In genomic region chr3:54344601-54345216, GRCh38 we compare ENCODE assay signal across 18 cellular contexts.
"Had no signal": no experiment of that assay in that cellular context is flagged by ENCODE, and none has a peak within 500 bp of the region (broad histone marks: within the 10 kb centered on the region; RNA-seq: fewer than 3 reads in every experiment).

No MANE protein-coding gene starts in this region.

- H3K36me3 ChIP-seq: ascending aorta, thoracic aorta had no signal

- H3K4me3 ChIP-seq: ascending aorta, thoracic aorta had no signal

- H3K4me1 Mint-ChIP-seq: activated naive CD4-positive, alpha-beta T cell treated with anti-CD3 and anti-CD28 coated beads, Interleukin-2, amount 50 U/mL, for 24 hours; natural killer cell had no signal

- DNase-seq: activated CD4-positive, alpha-beta T cell treated with anti-CD3 and anti-CD28 coated beads, Interleukin-2, amount 50 U/mL, for 1 hour; activated CD4-positive, CD25-positive, alpha-beta regulatory T cell treated with anti-CD3 and anti-CD28 coated beads, Interleukin-2, amount 50 U/mL, for 72 hours; activated CD8-positive, alpha-beta memory T cell treated with anti-CD3 and anti-CD28 coated beads, Interleukin-2, amount 50 U/mL, for 4 hours; activated gamma-delta T cell; activated T-cell treated with anti-CD3 and anti-CD28 coated beads, Interleukin-2, amount 50 U/mL, for 48 hours; cortex of kidney; hypothalamus; kidney glomerular epithelial cell; natural killer cell; occipital lobe; posterior cingulate gyrus; retina; stimulated activated naive B cell treated with anti-CD40 and anti-IgM and Interleukin-4, amounts not matched to agents 10 μg/mL and 1 μg/mL and 100 μg/mL, for 72 hours had no signal

- FAIRE-seq: frontal cortex had no signal

- H3K36me3 Mint-ChIP-seq: activated naive CD4-positive, alpha-beta T cell treated with anti-CD3 and anti-CD28 coated beads, Interleukin-2, amount 50 U/mL, for 24 hours; natural killer cell; stimulated activated naive B cell treated with anti-CD40 and anti-IgM and Interleukin-4, amounts not matched to agents 10 μg/mL and 1 μg/mL and 100 μg/mL, for 72 hours had no signal

- H3K27ac ChIP-seq: ascending aorta, thoracic aorta had no signal

- H3K4me3 Mint-ChIP-seq: activated naive CD4-positive, alpha-beta T cell treated with anti-CD3 and anti-CD28 coated beads, Interleukin-2, amount 50 U/mL, for 24 hours; natural killer cell; stimulated activated naive B cell treated with anti-CD40 and anti-IgM and Interleukin-4, amounts not matched to agents 10 μg/mL and 1 μg/mL and 100 μg/mL, for 72 hours; T-helper 1 cell treated with Interleukin-12 subunit alpha and Interleukin-12 subunit beta and Interleukin-4 antibody, amounts not matched to agents 30 μg/mL and 1 μg/mL, for 36 hours had no signal

- H3K27me3 ChIP-seq: ascending aorta had no signal

- ATAC-seq: natural killer cell; stimulated activated naive B cell treated with anti-CD40 and anti-IgM and Interleukin-4, amounts not matched to agents 10 μg/mL and 1 μg/mL and 100 μg/mL, for 72 hours had no signal

- H3K9me3 Mint-ChIP-seq: activated naive CD4-positive, alpha-beta T cell treated with anti-CD3 and anti-CD28 coated beads, Interleukin-2, amount 50 U/mL, for 24 hours; natural killer cell; stimulated activated naive B cell treated with anti-CD40 and anti-IgM and Interleukin-4, amounts not matched to agents 10 μg/mL and 1 μg/mL and 100 μg/mL, for 72 hours; T-helper 1 cell treated with Interleukin-12 subunit alpha and Interleukin-12 subunit beta and Interleukin-4 antibody, amounts not matched to agents 30 μg/mL and 1 μg/mL, for 36 hours had no signal

- H3K9me3 ChIP-seq: ascending aorta, thoracic aorta had no signal

- H3K27ac Mint-ChIP-seq: activated naive CD4-positive, alpha-beta T cell treated with anti-CD3 and anti-CD28 coated beads, Interleukin-2, amount 50 U/mL, for 24 hours; natural killer cell; stimulated activated naive B cell treated with anti-CD40 and anti-IgM and Interleukin-4, amounts not matched to agents 10 μg/mL and 1 μg/mL and 100 μg/mL, for 72 hours; T-helper 1 cell treated with Interleukin-12 subunit alpha and Interleukin-12 subunit beta and Interleukin-4 antibody, amounts not matched to agents 30 μg/mL and 1 μg/mL, for 36 hours had no signal

- H3K4me1 ChIP-seq: ascending aorta had no signal
